ENCODE assay signal across 37 cellular contexts in the genomic region with DNA sequence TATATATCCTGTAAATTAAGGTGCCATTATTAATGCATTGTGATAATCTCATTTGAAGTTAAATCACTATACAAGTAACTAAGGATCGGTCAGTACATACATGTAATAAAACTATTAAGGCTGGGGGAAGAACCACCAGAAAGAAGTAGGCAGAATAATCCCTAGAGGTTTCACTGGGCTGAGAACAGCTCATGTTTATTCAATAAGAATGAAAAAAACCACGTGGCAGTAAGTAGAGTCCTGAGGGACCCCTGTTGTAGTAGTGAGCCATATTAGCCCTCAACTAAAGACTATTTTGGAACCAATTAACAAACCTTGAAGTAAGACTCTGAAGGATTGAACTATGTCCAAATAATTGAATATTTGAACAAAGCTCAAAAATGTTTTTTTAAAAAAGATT. TPM values are rescaled to one million over a fixed set of nuclear protein-coding genes. Genes with fewer than 3 reads are reported as not detected.
"Had no signal": no experiment of that assay in that cellular context is flagged by ENCODE, and none has a peak within 500 bp of the region (broad histone marks: within the 10 kb centered on the region; RNA-seq: fewer than 3 reads in every experiment).

No MANE protein-coding gene starts in this region.

- H3K4me1 ChIP-seq: colonic mucosa, prostate gland had no signal

- H3K4me3 Mint-ChIP-seq: central memory CD8-positive, alpha-beta T cell; dendritic cell treated with granulocyte-macrophage colony-stimulating factor and Interleukin-4, amounts not matched to agents 40 ng/mL and 50 ng/mL, for 4 days; endodermal cell; mesothelial cell of epicardium; naive B cell; natural killer cell treated with Interleukin-12 subunit alpha and Interleukin-12 subunit beta and Interleukin-15 and Interleukin-18, amount 100 ng/mL, for 72 hours; neural crest cell; stimulated activated memory B cell treated with anti-CD40 and anti-IgM and Interleukin-4, amounts not matched to agents 10 μg/mL and 1 μg/mL and 100 μg/mL, for 72 hours; stimulated activated naive CD8-positive, alpha-beta T cell treated with anti-CD3 and anti-CD28 coated beads, Interleukin-15, Interleukin-2, amounts not matched to agents 100 ng/mL and 50 ng/mL, for 24 hours; type B pancreatic cell had no signal

- DNase-seq: colonic mucosa; effector CD8-positive, alpha-beta T cell; endodermal cell; foreskin fibroblast; heart left ventricle; kidney; mesenchymal stem cell; mucosa of descending colon; naive B cell; right cardiac atrium; spleen; stimulated activated CD4-positive, alpha-beta T cell treated with anti-CD3 and anti-CD28 coated beads, Interleukin-4, amount 100 ng/mL, for 4 hours; tibial artery had no signal

- H3K27me3 Mint-ChIP-seq: central memory CD8-positive, alpha-beta T cell; dendritic cell treated with granulocyte-macrophage colony-stimulating factor and Interleukin-4, amounts not matched to agents 40 ng/mL and 50 ng/mL, for 4 days; naive B cell; natural killer cell treated with Interleukin-12 subunit alpha and Interleukin-12 subunit beta and Interleukin-15 and Interleukin-18, amount 100 ng/mL, for 72 hours; stimulated activated memory B cell treated with anti-CD40 and anti-IgM and Interleukin-4, amounts not matched to agents 10 μg/mL and 1 μg/mL and 100 μg/mL, for 72 hours; stimulated activated naive CD8-positive, alpha-beta T cell treated with anti-CD3 and anti-CD28 coated beads, Interleukin-15, Interleukin-2, amounts not matched to agents 100 ng/mL and 50 ng/mL, for 24 hours; type B pancreatic cell had no signal

- H3K27ac ChIP-seq: colonic mucosa, epithelial cell of prostate, gastroesophageal sphincter, heart left ventricle, hepatocyte, neutrophil, prostate gland, skin epidermis, spleen, tibial artery had no signal

- H3K4me3 ChIP-seq: colonic mucosa, gastroesophageal sphincter, heart left ventricle, hepatocyte, lung, mucosa of descending colon, prostate gland, skin epidermis, spleen, tibial artery had no signal

- H3K4me1 Mint-ChIP-seq: central memory CD8-positive, alpha-beta T cell; endodermal cell; neural crest cell had no signal

- H3K4me2 ChIP-seq: hepatocyte had no signal

- H2AFZ ChIP-seq: hepatocyte had no signal

- H3K36me3 ChIP-seq: colonic mucosa, prostate gland had no signal

- H3K9me3 ChIP-seq: colonic mucosa, gastroesophageal sphincter, heart left ventricle, mucosa of descending colon, neutrophil, prostate gland, spleen, tibial artery had no signal

- ATAC-seq: esophagus mucosa; gastroesophageal sphincter; left lobe of liver; mucosa of descending colon; natural killer cell treated with Interleukin-12 subunit alpha and Interleukin-12 subunit beta and Interleukin-15 and Interleukin-18, amount 100 ng/mL, for 72 hours; right cardiac atrium; stimulated activated memory B cell treated with anti-CD40 and anti-IgM and Interleukin-4, amounts not matched to agents 10 μg/mL and 1 μg/mL and 100 μg/mL, for 72 hours had no signal

- H3K27ac Mint-ChIP-seq: dendritic cell treated with granulocyte-macrophage colony-stimulating factor and Interleukin-4, amounts not matched to agents 40 ng/mL and 50 ng/mL, for 4 days; endodermal cell; mesothelial cell of epicardium; natural killer cell treated with Interleukin-12 subunit alpha and Interleukin-12 subunit beta and Interleukin-15 and Interleukin-18, amount 100 ng/mL, for 72 hours; stimulated activated memory B cell treated with anti-CD40 and anti-IgM and Interleukin-4, amounts not matched to agents 10 μg/mL and 1 μg/mL and 100 μg/mL, for 72 hours; stimulated activated naive CD8-positive, alpha-beta T cell treated with anti-CD3 and anti-CD28 coated beads, Interleukin-15, Interleukin-2, amounts not matched to agents 100 ng/mL and 50 ng/mL, for 24 hours; type B pancreatic cell had no signal

- H3K9me3 Mint-ChIP-seq: central memory CD8-positive, alpha-beta T cell; dendritic cell treated with granulocyte-macrophage colony-stimulating factor and Interleukin-4, amounts not matched to agents 40 ng/mL and 50 ng/mL, for 4 days; endodermal cell; naive B cell; natural killer cell treated with Interleukin-12 subunit alpha and Interleukin-12 subunit beta and Interleukin-15 and Interleukin-18, amount 100 ng/mL, for 72 hours; stimulated activated memory B cell treated with anti-CD40 and anti-IgM and Interleukin-4, amounts not matched to agents 10 μg/mL and 1 μg/mL and 100 μg/mL, for 72 hours; stimulated activated naive CD8-positive, alpha-beta T cell treated with anti-CD3 and anti-CD28 coated beads, Interleukin-15, Interleukin-2, amounts not matched to agents 100 ng/mL and 50 ng/mL, for 24 hours; type B pancreatic cell had no signal

- H3K27me3 ChIP-seq: colonic mucosa, gastroesophageal sphincter, heart left ventricle, hepatocyte, neutrophil, spleen, tibial artery had no signal

RNA-seq across cellular contexts. Expression of a gene that starts 46.9 kb away (rescaled TPM):
- total RNA-seq: chondrocyte; colonic mucosa; endodermal cell; esophagus mucosa; fibroblast of lung; gastroesophageal sphincter; heart left ventricle; hepatocyte; kidney; left lobe of liver; liver; lung; mucosa of descending colon; natural killer cell treated with Interleukin-12 subunit alpha and Interleukin-12 subunit beta and Interleukin-15 and Interleukin-18, amount 100 ng/mL, for 72 hours; neural crest cell; omental fat pad; right cardiac atrium; spleen; subcutaneous adipose tissue; temporal lobe; urinary bladder had no signal
- polyA plus RNA-seq: fibroblast of lung, heart left ventricle, hepatocyte, liver, lung, right cardiac atrium, spleen, urinary bladder had no signal
